ENCODE assay signal across 8 cellular contexts in the genomic region with DNA sequence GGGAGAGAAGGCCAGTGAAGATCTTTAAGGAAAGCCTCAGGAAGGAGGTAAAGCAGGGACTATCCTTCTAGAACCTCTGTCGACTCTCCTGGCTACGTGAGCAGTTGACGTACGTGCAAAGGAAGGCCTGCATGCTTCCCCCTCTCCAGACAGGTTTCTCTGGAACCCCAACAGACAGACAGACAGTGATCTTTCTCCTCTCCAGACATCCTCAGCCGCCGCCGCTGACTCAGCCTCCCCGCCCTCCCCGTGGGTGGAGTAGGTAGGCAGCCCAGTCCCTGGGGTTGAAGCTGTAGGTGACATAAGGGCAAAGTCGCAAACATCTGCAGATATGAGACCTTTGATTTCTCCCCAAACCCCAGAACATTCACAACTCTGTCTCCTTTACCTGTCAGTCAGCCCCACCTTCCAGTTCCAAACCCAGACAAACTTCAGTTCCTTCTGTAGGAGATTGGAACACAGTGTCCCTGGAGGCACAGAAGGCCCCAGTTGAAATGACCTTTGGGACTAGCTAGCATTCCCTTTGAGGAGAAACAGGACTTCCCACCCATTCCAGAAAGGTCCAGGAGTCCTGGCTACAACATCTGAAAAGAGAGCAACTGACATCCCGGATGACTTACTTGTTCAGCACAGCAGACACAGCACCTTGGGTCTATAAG.
DNase-seq lines count a peak whose midpoint lies in the region; ATAC-seq and TF ChIP-seq lines count a peak whose summit lies in the region.

No MANE protein-coding gene starts in this region.

- H3K27ac ChIP-seq in upper lobe of right lung (no peak overlapping the region), SJCRH30 (no peak overlapping the region)

- H3K9me3 ChIP-seq in upper lobe of right lung (no peaks in the 10 kb centered on the region), SJCRH30 (replicated peaks) (peaks cover 4% of the 10 kb centered on the region; the same call in 1 of the 2 replicates)

- H3K36me3 ChIP-seq in upper lobe of right lung (no peaks in the 10 kb centered on the region), SJCRH30 (no peaks in the 10 kb centered on the region)

- intact Hi-C loops in dendritic cell treated with granulocyte-macrophage colony-stimulating factor and Interleukin-4, amounts not matched to agents 40 ng/mL and 50 ng/mL, for 4 days (cut with micrococcal nuclease), result loop anchor here (10.0 kb wide), 1 partner anchor 45 kb away; no protein-coding TSS in a partner anchor
- intact Hi-C loops in upper lobe of right lung (cut with DNase I), result no loop called here
- intact Hi-C loops in Right ventricle myocardium inferior (cut with DNase I), result loop anchor here (5.0 kb wide), 1 partner anchor 38 kb away; no protein-coding TSS in a partner anchor

- H3K4me1 Mint-ChIP-seq in dendritic cell treated with granulocyte-macrophage colony-stimulating factor and Interleukin-4, amounts not matched to agents 40 ng/mL and 50 ng/mL, for 4 days (ENCODE audit: low read depth), result peaks cover 61% of the 10 kb centered on the region

- no peak overlapping the region for H3K4me3 ChIP-seq in upper lobe of right lung
- H3K4me3 ChIP-seq in SJCRH30, result no peak overlapping the region

- peaks cover 13% of the 10 kb centered on the region for H3K4me1 ChIP-seq in upper lobe of right lung
- peaks cover 17% of the 10 kb centered on the region; the same call in 1 of the 2 replicates for H3K4me1 ChIP-seq in SJCRH30

- peaks cover 7% of the 10 kb centered on the region for H3K27me3 Mint-ChIP-seq in dendritic cell treated with granulocyte-macrophage colony-stimulating factor and Interleukin-4, amounts not matched to agents 40 ng/mL and 50 ng/mL, for 4 days

- TF ChIP-seq CTCF in upper lobe of right lung (IDR thresholded peaks at IDR 0.05), result no peak

- no peaks in the 10 kb centered on the region for H3K36me3 Mint-ChIP-seq in dendritic cell treated with granulocyte-macrophage colony-stimulating factor and Interleukin-4, amounts not matched to agents 40 ng/mL and 50 ng/mL, for 4 days (ENCODE audit: low read depth)

- peak; percentile 36 for DNase-seq in HK-2 (ENCODE audit: unreplicated experiment)
- DNase-seq in activated CD4-positive, alpha-beta T cell treated with anti-CD3 and anti-CD28 coated beads, Interleukin-2, amount 50 U/mL, for 4 hours, result peak; percentile 89 to 91
- DNase-seq in stimulated activated CD4-positive, alpha-beta T cell treated with anti-CD3 and anti-CD28 coated beads, Interleukin-1b, Interleukin-23, amount 100 ng/mL, for 1 hour (ENCODE audit: low read depth in 2 of 2), result peak; percentile 24 to 45
- DNase-seq in upper lobe of right lung, result no peak
- no peak for DNase-seq in Right ventricle myocardium inferior (ENCODE audit: missing footprints)
- DNase-seq in SJCRH30, result no peak

- ATAC-seq in upper lobe of right lung, result no peak
- no peak for ATAC-seq in Right ventricle myocardium inferior
- ATAC-seq in HG03571 (IDR thresholded peaks at IDR 0.05; ENCODE audit: unreplicated experiment), result no peak

- H3K4me3 Mint-ChIP-seq in dendritic cell treated with granulocyte-macrophage colony-stimulating factor and Interleukin-4, amounts not matched to agents 40 ng/mL and 50 ng/mL, for 4 days, result no peak overlapping the region

- H3K9me3 Mint-ChIP-seq in dendritic cell treated with granulocyte-macrophage colony-stimulating factor and Interleukin-4, amounts not matched to agents 40 ng/mL and 50 ng/mL, for 4 days, result no peaks in the 10 kb centered on the region

- H3K27ac Mint-ChIP-seq in dendritic cell treated with granulocyte-macrophage colony-stimulating factor and Interleukin-4, amounts not matched to agents 40 ng/mL and 50 ng/mL, for 4 days, result peak overlapping the region; percentile 45

- H3K27me3 ChIP-seq in upper lobe of right lung (no peaks in the 10 kb centered on the region), SJCRH30 (no peaks in the 10 kb centered on the region)

Comparison
In these comparisons a context has a peak if more than half of its experiments do, and no peak if none do; other contexts are left out.
1. DNase-seq: peak in HK-2 (single experiment), activated CD4-positive, alpha-beta T cell treated with anti-CD3 and anti-CD28 coated beads, Interleukin-2, amount 50 U/mL, for 4 hours (2 of 2) and stimulated activated CD4-positive, alpha-beta T cell treated with anti-CD3 and anti-CD28 coated beads, Interleukin-1b, Interleukin-23, amount 100 ng/mL, for 1 hour (2 of 2); none in upper lobe of right lung (single experiment), Right ventricle myocardium inferior (single experiment) and SJCRH30 (0 of 2).